Comparison of ENCODE assay signal across 14 cellular contexts in genomic region chr11:130241697-130242096, GRCh38.
"Had no signal": no experiment of that assay in that cellular context is flagged by ENCODE, and none has a peak within 500 bp of the region (broad histone marks: within the 10 kb centered on the region; RNA-seq: fewer than 3 reads in every experiment).

No MANE protein-coding gene starts in this region.

- ATAC-seq: effector memory CD8-positive, alpha-beta T cell; stimulated activated effector memory CD8-positive, alpha-beta T cell treated with anti-CD3 and anti-CD28 coated beads, Interleukin-12 subunit alpha, Interleukin-12 subunit beta, amount 100 ng/mL, for 72 hours; T-cell had no signal

- H3K27me3 Mint-ChIP-seq: activated CD4-positive, alpha-beta T cell treated with anti-CD3 and anti-CD28 coated beads, Interleukin-2, amount 10 ng/mL, durations not matched to agents 7 days and 5 days; activated naive CD4-positive, alpha-beta T cell treated with anti-CD3 and anti-CD28 coated beads, Interleukin-2, amount 10 ng/mL, durations not matched to agents 7 days and 5 days; effector memory CD8-positive, alpha-beta T cell; naive B cell; T-cell had no signal

- FAIRE-seq: bronchial epithelial cell had no signal

- H3K4me3 Mint-ChIP-seq: activated CD4-positive, alpha-beta T cell treated with anti-CD3 and anti-CD28 coated beads, Interleukin-2, amount 10 ng/mL, durations not matched to agents 7 days and 5 days; activated naive CD4-positive, alpha-beta T cell treated with anti-CD3 and anti-CD28 coated beads, Interleukin-2, amount 10 ng/mL, durations not matched to agents 7 days and 5 days; effector memory CD8-positive, alpha-beta T cell; naive B cell; stimulated activated effector memory CD8-positive, alpha-beta T cell treated with anti-CD3 and anti-CD28 coated beads, Interleukin-12 subunit alpha, Interleukin-12 subunit beta, amount 100 ng/mL, for 72 hours; T-cell had no signal

- H3K27me3 ChIP-seq: ascending aorta, neutrophil had no signal

- H3K27ac Mint-ChIP-seq: activated naive CD4-positive, alpha-beta T cell treated with anti-CD3 and anti-CD28 coated beads, Interleukin-2, amount 10 ng/mL, durations not matched to agents 7 days and 5 days; activated T-helper 2 cell treated with anti-CD3 and anti-CD28 coated beads, Interferon-gamma antibody, Interleukin-2, Interleukin-4, amounts not matched to agents 10 μg/mL and 5 μg/mL and 100 μg/mL, durations not matched to agents 14 hours and 24 hours and 36 hours; stimulated activated effector memory CD8-positive, alpha-beta T cell treated with anti-CD3 and anti-CD28 coated beads, Interleukin-12 subunit alpha, Interleukin-12 subunit beta, amount 100 ng/mL, for 72 hours; T-cell had no signal

- DNase-seq: activated CD4-positive, alpha-beta T cell treated with anti-CD3 and anti-CD28 coated beads, Interleukin-2, amount 10 ng/mL, durations not matched to agents 7 days and 5 days; activated naive CD4-positive, alpha-beta T cell treated with anti-CD3 and anti-CD28 coated beads, Interleukin-2, amount 10 ng/mL, durations not matched to agents 7 days and 5 days; activated T-cell treated with anti-CD3 and anti-CD28 coated beads for 4 hours; dermis blood vessel endothelial cell; effector memory CD8-positive, alpha-beta T cell; islet precursor cell; naive B cell; T-cell had no signal

- H3K9me3 Mint-ChIP-seq: activated CD4-positive, alpha-beta T cell treated with anti-CD3 and anti-CD28 coated beads, Interleukin-2, amount 10 ng/mL, durations not matched to agents 7 days and 5 days; activated naive CD4-positive, alpha-beta T cell treated with anti-CD3 and anti-CD28 coated beads, Interleukin-2, amount 10 ng/mL, durations not matched to agents 7 days and 5 days; activated T-helper 2 cell treated with anti-CD3 and anti-CD28 coated beads, Interferon-gamma antibody, Interleukin-2, Interleukin-4, amounts not matched to agents 10 μg/mL and 5 μg/mL and 100 μg/mL, durations not matched to agents 14 hours and 24 hours and 36 hours; effector memory CD8-positive, alpha-beta T cell; naive B cell; stimulated activated effector memory CD8-positive, alpha-beta T cell treated with anti-CD3 and anti-CD28 coated beads, Interleukin-12 subunit alpha, Interleukin-12 subunit beta, amount 100 ng/mL, for 72 hours; T-cell had no signal

- H3K4me1 ChIP-seq: ascending aorta had no signal

- H3K27ac ChIP-seq: ascending aorta, epithelial cell of prostate, neutrophil had no signal

- H3K9me3 ChIP-seq: ascending aorta, neutrophil had no signal
